1 cellular context compared by ENCODE assay signal in genomic region chr15:68578175-68578959, GRCh38.
TF ChIP-seq lines count a peak whose summit lies in the region.

No MANE protein-coding gene starts in this region.

TF ChIP-seq in A549, 52 proteins besides CTCF, POLR2A, EP300 and RAD21 (continued from another document):
- TF ChIP-seq, protein P1, sequence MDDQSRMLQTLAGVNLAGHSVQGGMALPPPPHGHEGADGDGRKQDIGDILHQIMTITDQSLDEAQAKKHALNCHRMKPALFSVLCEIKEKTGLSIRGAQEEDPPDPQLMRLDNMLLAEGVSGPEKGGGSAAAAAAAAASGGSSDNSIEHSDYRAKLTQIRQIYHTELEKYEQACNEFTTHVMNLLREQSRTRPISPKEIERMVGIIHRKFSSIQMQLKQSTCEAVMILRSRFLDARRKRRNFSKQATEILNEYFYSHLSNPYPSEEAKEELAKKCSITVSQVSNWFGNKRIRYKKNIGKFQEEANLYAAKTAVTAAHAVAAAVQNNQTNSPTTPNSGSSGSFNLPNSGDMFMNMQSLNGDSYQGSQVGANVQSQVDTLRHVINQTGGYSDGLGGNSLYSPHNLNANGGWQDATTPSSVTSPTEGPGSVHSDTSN (IDR thresholded peaks at IDR 0.05) = no peak
- TF ChIP-seq HOXB5 (CRISPR knock-in tag; IDR thresholded peaks at IDR 0.05) (no peak), ESRRA (IDR thresholded peaks at IDR 0.05; ENCODE audit: borderline replicate concordance, low read length) (no peak)
